8 cellular contexts compared by ENCODE assay signal in genomic region chr1:1115136-1115829, GRCh38. TPM values are rescaled to one million over a fixed set of nuclear protein-coding genes. Genes with fewer than 3 reads are reported as not detected.
A peak's percentile ranks its signal among the peaks of the same experiment; 100 is the strongest.
DNase-seq lines count a peak whose midpoint lies in the region; ATAC-seq and TF ChIP-seq lines count a peak whose summit lies in the region.

No MANE protein-coding gene starts in this region.

- H3K36me3 Mint-ChIP-seq in CD8-positive, alpha-beta T cell = peaks cover 12% of the 10 kb centered on the region

- no peaks in the 10 kb centered on the region for H4K20me1 ChIP-seq in OCI-LY7 (ENCODE audit: insufficient read depth, low read length)

- no peak overlapping the region for H3K27ac Mint-ChIP-seq in CD8-positive, alpha-beta T cell

- H3K27me3 Mint-ChIP-seq in CD8-positive, alpha-beta T cell (ENCODE audit: low read depth) = peaks cover 4% of the 10 kb centered on the region

- H3K9me3 Mint-ChIP-seq in CD8-positive, alpha-beta T cell = peaks cover 4% of the 10 kb centered on the region

- no peak overlapping the region for H3K27ac ChIP-seq in CD8-positive, alpha-beta T cell (ENCODE audit: low read depth, low read length)
- H3K27ac ChIP-seq in OCI-LY7 (ENCODE audit: low read depth, low read length, poor library complexity, severe bottlenecking) = no peak overlapping the region
- peak overlapping the region in 1 of 2 donors; percentile 72 for H3K27ac ChIP-seq in ovary

- H3K79me2 ChIP-seq in OCI-LY7 (ENCODE audit: insufficient read depth, low read depth, low read length) = 0 out of 2 replicates have a peak, but pooled peaks cover 4% of the 10 kb centered on the region

- CTCF ChIA-PET in CD8-positive, alpha-beta T cell (lab: Charles Lee) = interaction anchor here (1.1 kb wide), 1 partner anchor 51 kb away, joined by 3 read pairs; no protein-coding TSS in a partner anchor
- CTCF ChIA-PET in OCI-LY7 (lab: Charles Lee; ENCODE audit: unreplicated experiment) = no interaction called here

- H3K4me1 ChIP-seq in CD8-positive, alpha-beta T cell (ENCODE audit: insufficient read depth, low read length) = peaks cover 11% of the 10 kb centered on the region
- H3K4me1 ChIP-seq in OCI-LY7 (ENCODE audit: insufficient read depth, low read length, poor library complexity, severe bottlenecking) (peaks cover 5% of the 10 kb centered on the region), ovary (ENCODE audit: insufficient read depth) (peaks cover 3% of the 10 kb centered on the region)

- no peaks in the 10 kb centered on the region for H3K9me2 ChIP-seq in OCI-LY7 (ENCODE audit: insufficient read depth, low read length)

- TF ChIP-seq POLR2A in ovary (IDR thresholded peaks at IDR 0.05) = no peak

- H3K4me3 ChIP-seq in CD8-positive, alpha-beta T cell (ENCODE audit: low read depth, low read length) = peak overlapping the region; percentile 66
- H3K4me3 ChIP-seq in OCI-LY7 (ENCODE audit: low read depth, low read length, poor library complexity, severe bottlenecking) = peak overlapping the region; percentile 95
- H3K4me3 ChIP-seq in epithelial cell of proximal tubule (ENCODE audit: low read depth, low read length) = peak overlapping the region; percentile 75
- H3K4me3 ChIP-seq in ovary = peak overlapping the region; percentile 47

- TF ChIP-seq EP300 in ovary (IDR thresholded peaks at IDR 0.05) = no peak

- H3K4me1 Mint-ChIP-seq in CD8-positive, alpha-beta T cell (ENCODE audit: low read depth) = peaks cover 13% of the 10 kb centered on the region

- intact Hi-C loops in CD8-positive, alpha-beta T cell (cut with DNase I, micrococcal nuclease) = loop anchor here (5.0 to 10.0 kb wide), 3 partner anchors 153 to 397 kb away; partner anchors contain the start of genes ATAD3A (in 1 of the 2) and KLHL17 (in 1 of the 2)
- intact Hi-C loops in OCI-LY7 (cut with micrococcal nuclease; ENCODE audit: unreplicated experiment) (loop anchor here (5.0 kb wide), 1 partner anchor 192 kb away; the partner anchor contains the start of genes ACAP3 and PUSL1), ovary (cut with DNase I) (loop anchor here in 1 of 4 donors (10.0 kb wide), 1 partner anchor 260 kb away; the partner anchor contains the start of gene AURKAIP1)

- H3K36me3 ChIP-seq in CD8-positive, alpha-beta T cell (ENCODE audit: insufficient read depth, low read length) = no peaks in the 10 kb centered on the region
- peaks cover 23% of the 10 kb centered on the region for H3K36me3 ChIP-seq in OCI-LY7 (ENCODE audit: insufficient read depth, low read length)
- H3K36me3 ChIP-seq in ovary = no peaks in the 10 kb centered on the region

- WGBS in ovary, 3 donors = 2 to 5% (median 4%) methylated on average over 35 to 44 of the region's 45 CpGs

- BruUV-seq in OCI-LY7 (replicated peaks; lab: Mats Ljungman, UMichigan) = no TSS peak

- H3K27me3 ChIP-seq in CD8-positive, alpha-beta T cell (ENCODE audit: insufficient read depth, low read length) = no peaks in the 10 kb centered on the region
- H3K27me3 ChIP-seq in ovary = no peaks in the 10 kb centered on the region

- POLR2A ChIA-PET in CD8-positive, alpha-beta T cell (lab: Charles Lee) = interaction anchor here (1.4 kb wide), 1 partner anchor 260 kb away, joined by 6 read pairs; the partner anchor contains the start of gene AURKAIP1
- POLR2A ChIA-PET in OCI-LY7 (lab: Charles Lee) = interaction anchor here (0.5 kb wide), 1 partner anchor 146 kb away, joined by 3 read pairs; no protein-coding TSS in a partner anchor

- peaks cover 6% of the 10 kb centered on the region for H3K9me3 ChIP-seq in CD8-positive, alpha-beta T cell (ENCODE audit: low read length)
- H3K9me3 ChIP-seq in OCI-LY7 (ENCODE audit: low read length) (peaks cover 7% of the 10 kb centered on the region; the same call in 1 of the 2 replicates), ovary (no peaks in the 10 kb centered on the region)

- ATAC-seq in CD8-positive, alpha-beta T cell = no peak
- ATAC-seq in GM19023 (IDR thresholded peaks at IDR 0.05; ENCODE audit: unreplicated experiment) = no peak

- no peak for DNase-seq in CD8-positive, alpha-beta T cell
- DNase-seq in OCI-LY7 (ENCODE audit: low spot score) = no peak
- no peak for DNase-seq in epithelial cell of proximal tubule (ENCODE audit: low read depth)
- peak in 2 of 5 donors; percentile 39 to 66 for DNase-seq in ovary
- no peak for DNase-seq in DMS 273 treated with DMSO at 0.1 percent for 48 hours (lab: John Stamatoyannopoulos, UW)
- DNase-seq in SK-N-DZ (ENCODE audit: low spot score) = no peak
- DNase-seq in SHP77 (lab: John Stamatoyannopoulos, UW) = no peak

- TF ChIP-seq CTCF in CD8-positive, alpha-beta T cell (IDR thresholded peaks at IDR 0.05) = no peak
- TF ChIP-seq CTCF in OCI-LY7 (conservative IDR thresholded peaks at IDR 0.05; ENCODE audit: low read length) (no peak), epithelial cell of proximal tubule (conservative IDR thresholded peaks at IDR 0.05; ENCODE audit: low read depth, low read length) (no peak), ovary (IDR thresholded peaks at IDR 0.05) (no peak)

- H2AFZ ChIP-seq in OCI-LY7 (ENCODE audit: low read length) = peak overlapping the region; percentile 76

- H3K4me2 ChIP-seq in OCI-LY7 (ENCODE audit: low read length) = peak overlapping the region; percentile 75

- H3K4me3 Mint-ChIP-seq in CD8-positive, alpha-beta T cell = peak overlapping the region; percentile 80

RNA-seq across cellular contexts. Expression of gene C1orf159, which starts 0.6 kb away (rescaled TPM):
- total RNA-seq in CD8-positive, alpha-beta T cell = 10 to 100 TPM; 14.3 to 17.6 TPM
- total RNA-seq in OCI-LY7 (2014; rRNA removed; shearing (Covaris generic)) = 13.1 and 27.6 TPM in 2 replicates
- total RNA-seq in OCI-LY7 (2022) (24.1 and 24.5 TPM in 2 replicates), epithelial cell of proximal tubule (20.2 and 24.9 TPM in 2 replicates), ovary (10 to 100 TPM in 4 of 7 donors, 1 to 10 TPM in 3; 5.3 to 22.1 (median 10.7) TPM)
- polyA plus RNA-seq in ovary = 1 to 10 TPM in 1 of 2 donors, under 1 TPM in 1; 0.28 to 8.5 TPM
- 25.1 and 29.9 TPM in 2 replicates for polyA plus RNA-seq in SK-N-DZ (2014; cell fraction: cytosol; rRNA removed)
- polyA plus RNA-seq in SK-N-DZ (2014; cell fraction: nucleus; rRNA removed) = 68.9 and 148 TPM in 2 replicates

RNA-seq across cellular contexts. Expression of gene RNF223, which starts 41.2 kb away (rescaled TPM):
- total RNA-seq in CD8-positive, alpha-beta T cell = not detected
- total RNA-seq in OCI-LY7 (2014; rRNA removed; shearing (Covaris generic)) = not detected in 2 replicates
- total RNA-seq in OCI-LY7 (2022) (not detected in 2 replicates), epithelial cell of proximal tubule (0.36 and 1.6 TPM in 2 replicates), ovary (under 1 TPM in 2 of 7 donors, not detected in 5; 0.36 to 0.92 TPM)
- not detected for polyA plus RNA-seq in ovary
- not detected in 2 replicates for polyA plus RNA-seq in SK-N-DZ (2014; cell fraction: cytosol; rRNA removed)
- not detected in 2 replicates for polyA plus RNA-seq in SK-N-DZ (2014; cell fraction: nucleus; rRNA removed)

RNA-seq across cellular contexts. Expression of gene TTLL10, which starts 58.4 kb away (rescaled TPM):
- not detected for total RNA-seq in CD8-positive, alpha-beta T cell
- total RNA-seq in OCI-LY7 (2014; rRNA removed; shearing (Covaris generic)) = not detected in 2 replicates
- total RNA-seq in OCI-LY7 (2022) (not detected in 2 replicates), epithelial cell of proximal tubule (not detected in 2 replicates), ovary (1 to 10 TPM in 3 of 7 donors, under 1 TPM in 2, not detected in 2; 0.60 to 7.0 (median 1.1) TPM)
- not detected for polyA plus RNA-seq in ovary
- polyA plus RNA-seq in SK-N-DZ (2014; cell fraction: cytosol; rRNA removed) = not detected in 2 replicates
- not detected in 2 replicates for polyA plus RNA-seq in SK-N-DZ (2014; cell fraction: nucleus; rRNA removed)
